Comparison of ENCODE assay signal across 21 cellular contexts in the genomic region with DNA sequence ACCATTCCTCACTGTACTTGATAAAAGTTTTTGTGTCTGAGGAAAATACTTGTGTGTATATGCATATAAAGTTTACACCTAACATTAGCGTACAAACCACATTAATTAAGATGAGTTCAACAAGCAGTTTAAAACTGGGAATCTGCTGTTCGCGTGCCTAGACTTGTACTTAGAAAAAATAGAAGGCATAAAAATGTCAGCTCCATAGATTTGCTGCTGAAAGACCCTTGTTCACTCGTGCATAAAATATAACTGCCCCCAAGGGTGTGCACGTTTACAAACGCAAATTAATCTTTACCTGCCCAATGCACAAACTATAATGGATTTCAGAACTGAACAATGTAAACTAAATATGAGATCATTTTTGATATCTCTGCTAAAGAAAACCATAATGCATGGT.
"Had no signal": no experiment of that assay in that cellular context is flagged by ENCODE, and none has a peak within 500 bp of the region (broad histone marks: within the 10 kb centered on the region; RNA-seq: fewer than 3 reads in every experiment).

No MANE protein-coding gene starts in this region.

- H3K4me3 ChIP-seq: left ventricle myocardium inferior, lung, ovary, right atrium auricular region, right lobe of liver, smooth muscle cell, suprapubic skin, thoracic aorta, tibial artery, upper lobe of right lung had no signal

- DNase-seq: hypothalamus; immature natural killer cell; kidney; left colon; left ventricle myocardium inferior; mesendoderm; naive B cell; natural killer cell; ovary; right lobe of liver; stimulated activated CD4-positive, alpha-beta T cell treated with anti-CD3 and anti-CD28 coated beads, Interleukin-1b, Interleukin-23, amount 100 ng/mL, for 48 hours; stimulated activated CD4-positive, alpha-beta T cell treated with anti-CD3 and anti-CD28 coated beads, Interleukin-2, amount 100 ng/mL, for 48 hours; stimulated activated naive B cell treated with anti-CD40 and anti-IgM and Interleukin-4, amounts not matched to agents 10 μg/mL and 1 μg/mL and 100 μg/mL, for 72 hours; tibial artery; trophoblast cell; upper lobe of right lung had no signal

- ATAC-seq: left colon; natural killer cell; right lobe of liver; stimulated activated naive B cell treated with anti-CD40 and anti-IgM and Interleukin-4, amounts not matched to agents 10 μg/mL and 1 μg/mL and 100 μg/mL, for 72 hours; upper lobe of right lung had no signal
